Comparison of ENCODE assay signal across 8 cellular contexts in genomic region chr1:228085287-228085926, GRCh38. TPM values are rescaled to one million over a fixed set of nuclear protein-coding genes. Genes with fewer than 3 reads are reported as not detected.
DNase-seq lines count a peak whose midpoint lies in the region; ATAC-seq and TF ChIP-seq lines count a peak whose summit lies in the region.

No MANE protein-coding gene starts in this region.

- peaks cover 79% of the 10 kb centered on the region for H3K4me1 ChIP-seq in CD4-positive, alpha-beta memory T cell (ENCODE audit: insufficient read depth, low read length)
- peaks cover 72 to 74% of the 10 kb centered on the region in 2 donors for H3K4me1 ChIP-seq in naive thymus-derived CD4-positive, alpha-beta T cell (ENCODE audit: control insufficient read depth in 2 of 2, insufficient read depth in 2 of 2, low read length in 2 of 2)

- peaks cover 13 to 47% of the 10 kb centered on the region in 2 donors for H3K36me3 Mint-ChIP-seq in CD4-positive, alpha-beta memory T cell
- peaks cover 0 to 22% (median 0%) of the 10 kb centered on the region in 5 donors for H3K36me3 Mint-ChIP-seq in naive thymus-derived CD4-positive, alpha-beta T cell

- peak overlapping the region; percentile 93 to 99 (median 97) for H3K27ac Mint-ChIP-seq in CD4-positive, alpha-beta memory T cell
- H3K27ac Mint-ChIP-seq in naive thymus-derived CD4-positive, alpha-beta T cell: peak overlapping the region; percentile 40 to 97 (median 89)

- H3K9me3 Mint-ChIP-seq in CD4-positive, alpha-beta memory T cell: no peaks in the 10 kb centered on the region
- H3K9me3 Mint-ChIP-seq in naive thymus-derived CD4-positive, alpha-beta T cell: no peaks in the 10 kb centered on the region

- intact Hi-C loops in CD4-positive, alpha-beta memory T cell (cut with micrococcal nuclease): loop anchor here (10.0 kb wide), 2 partner anchors 321 to 1539 kb away; partner anchors contain the start of genes TAF5L and URB2
- intact Hi-C loops in naive thymus-derived CD4-positive, alpha-beta T cell (cut with micrococcal nuclease): loop anchor here in 1 of 2 donors (10.0 kb wide), 2 partner anchors 1141 to 1351 kb away; partner anchors contain the start of genes COQ8A and ITPKB

- H3K4me1 Mint-ChIP-seq in CD4-positive, alpha-beta memory T cell: peaks cover 58 to 82% (median 71%) of the 10 kb centered on the region in 4 donors
- peaks cover 61 to 81% (median 73%) of the 10 kb centered on the region in 7 donors for H3K4me1 Mint-ChIP-seq in naive thymus-derived CD4-positive, alpha-beta T cell

- no peak for TF ChIP-seq CTCF in NB4 (IDR thresholded peaks at IDR 0.05; ENCODE audit: low read depth, low read length)

- CTCF ChIA-PET in CD4-positive, alpha-beta memory T cell (lab: Charles Lee; ENCODE audit: partially characterized antibody): no interaction called here
- CTCF ChIA-PET in naive thymus-derived CD4-positive, alpha-beta T cell (lab: Charles Lee): no interaction called here

- no peaks in the 10 kb centered on the region for H3K27me3 Mint-ChIP-seq in CD4-positive, alpha-beta memory T cell
- no peaks in the 10 kb centered on the region for H3K27me3 Mint-ChIP-seq in naive thymus-derived CD4-positive, alpha-beta T cell

- peaks cover 6% of the 10 kb centered on the region for H3K36me3 ChIP-seq in CD4-positive, alpha-beta memory T cell (ENCODE audit: insufficient read depth, low read length)
- H3K36me3 ChIP-seq in naive thymus-derived CD4-positive, alpha-beta T cell (ENCODE audit: control insufficient read depth in 2 of 3, insufficient read depth in 3 of 3, low read length in 3 of 3): peaks cover 0 to 11% (median 0%) of the 10 kb centered on the region in 3 experiments

- H3K27ac ChIP-seq in CD4-positive, alpha-beta memory T cell (ENCODE audit: low read depth, low read length): peak overlapping the region; percentile 97
- H3K27ac ChIP-seq in naive thymus-derived CD4-positive, alpha-beta T cell (ENCODE audit: low read depth, low read length): peak overlapping the region; percentile 97

- no peaks in the 10 kb centered on the region for H3K27me3 ChIP-seq in CD4-positive, alpha-beta memory T cell (ENCODE audit: insufficient read depth, low read length)
- H3K27me3 ChIP-seq in naive thymus-derived CD4-positive, alpha-beta T cell (ENCODE audit: control insufficient read depth in 2 of 2, insufficient read depth in 2 of 2, low read length in 2 of 2): no peaks in the 10 kb centered on the region

- no peak for TF ChIP-seq POLR2A in NB4 (IDR thresholded peaks at IDR 0.05; ENCODE audit: extremely low read depth, insufficient read length)

- POLR2A ChIA-PET in CD4-positive, alpha-beta memory T cell (lab: Charles Lee; ENCODE audit: partially characterized antibody): interaction anchor here (2.2 to 11.9 kb wide), 3 partner anchors 11 to 80 kb away, joined by 11 to 146 read pairs (median 15); partner anchors contain the start of genes GUK1 and IBA57
- POLR2A ChIA-PET in naive thymus-derived CD4-positive, alpha-beta T cell (lab: Charles Lee): no interaction called here

- no peaks in the 10 kb centered on the region for H3K9me3 ChIP-seq in CD4-positive, alpha-beta memory T cell (ENCODE audit: control insufficient read depth in 1 of 2, low read length in 2 of 2)
- H3K9me3 ChIP-seq in naive thymus-derived CD4-positive, alpha-beta T cell (ENCODE audit: control insufficient read depth in 2 of 3, low read length in 3 of 3): no peaks in the 10 kb centered on the region

- no peak for DNase-seq in CD4-positive, alpha-beta memory T cell
- DNase-seq in NB4 (ENCODE audit: low read depth) (peak; percentile 43), dermis blood vessel endothelial cell (peak; percentile 73), DMS 273 (lab: John Stamatoyannopoulos, UW; ENCODE audit: unreplicated experiment) (no peak), NCI-H510A treated with DMSO at 0.1 percent for 48 hours (lab: John Stamatoyannopoulos, UW) (no peak)
- no peak for DNase-seq in naive thymus-derived CD4-positive, alpha-beta T cell

- H3K4me3 Mint-ChIP-seq in CD4-positive, alpha-beta memory T cell: peak overlapping the region; percentile 90 to 96 (median 94)
- H3K4me3 Mint-ChIP-seq in naive thymus-derived CD4-positive, alpha-beta T cell: peak overlapping the region; percentile 89 to 97 (median 95)

- ATAC-seq in naive thymus-derived CD4-positive, alpha-beta T cell: no peak
- no peak for ATAC-seq in HG02642 (IDR thresholded peaks at IDR 0.05; ENCODE audit: poor library complexity, unreplicated experiment)
- ATAC-seq in GM19351 (IDR thresholded peaks at IDR 0.05; ENCODE audit: unreplicated experiment): no peak

- peak overlapping the region; percentile 80 to 97 for H3K4me3 ChIP-seq in CD4-positive, alpha-beta memory T cell (ENCODE audit: low read length in 2 of 2)
- H3K4me3 ChIP-seq in NB4 (ENCODE audit: low read depth, low read length): peak overlapping the region; percentile 96
- H3K4me3 ChIP-seq in naive thymus-derived CD4-positive, alpha-beta T cell (ENCODE audit: low read length): peak overlapping the region; percentile 87

RNA-seq across cellular contexts. Expression of gene ARF1, which starts 2.9 kb away (rescaled TPM):
- 100 to 1,000 TPM; 265 to 270 TPM for total RNA-seq in CD4-positive, alpha-beta memory T cell
- 100 to 1,000 TPM; 493 to 600 TPM for polyA plus RNA-seq in CD4-positive, alpha-beta memory T cell
- 264 and 393 TPM in 2 replicates for total RNA-seq in dermis blood vessel endothelial cell
- total RNA-seq in naive thymus-derived CD4-positive, alpha-beta T cell: 100 to 1,000 TPM; 198 to 390 (median 259) TPM
- polyA plus RNA-seq in naive thymus-derived CD4-positive, alpha-beta T cell: 100 to 1,000 TPM; 382 to 434 TPM

RNA-seq across cellular contexts. Expression of gene C1orf35, which starts 17.7 kb away (rescaled TPM):
- total RNA-seq in CD4-positive, alpha-beta memory T cell: 10 to 100 TPM; 28.5 to 30.7 TPM
- 10 to 100 TPM; 16.4 to 20.0 TPM for polyA plus RNA-seq in CD4-positive, alpha-beta memory T cell
- total RNA-seq in dermis blood vessel endothelial cell: 12.1 and 18.5 TPM in 2 replicates
- total RNA-seq in naive thymus-derived CD4-positive, alpha-beta T cell: 10 to 100 TPM; 16.8 to 31.8 (median 27.8) TPM
- 10 to 100 TPM; 21.9 to 33.0 TPM for polyA plus RNA-seq in naive thymus-derived CD4-positive, alpha-beta T cell

RNA-seq across cellular contexts. Expression of gene MRPL55, which starts 23.7 kb away (rescaled TPM):
- 10 to 100 TPM; 57.8 to 64.5 TPM for total RNA-seq in CD4-positive, alpha-beta memory T cell
- polyA plus RNA-seq in CD4-positive, alpha-beta memory T cell: 100 to 1,000 TPM; 108 to 157 TPM
- total RNA-seq in dermis blood vessel endothelial cell: 54.3 and 55.7 TPM in 2 replicates
- 10 to 100 TPM; 34.3 to 79.3 (median 65.2) TPM for total RNA-seq in naive thymus-derived CD4-positive, alpha-beta T cell
- 100 to 1,000 TPM; 132 to 149 TPM for polyA plus RNA-seq in naive thymus-derived CD4-positive, alpha-beta T cell

RNA-seq across cellular contexts. Expression of gene GUK1, which starts 54.7 kb away (rescaled TPM):
- total RNA-seq in CD4-positive, alpha-beta memory T cell: 100 to 1,000 TPM; 179 to 185 TPM
- 100 to 1,000 TPM; 382 to 488 TPM for polyA plus RNA-seq in CD4-positive, alpha-beta memory T cell
- 471 and 724 TPM in 2 replicates for total RNA-seq in dermis blood vessel endothelial cell
- total RNA-seq in naive thymus-derived CD4-positive, alpha-beta T cell: 100 to 1,000 TPM; 145 to 309 (median 279) TPM
- 100 to 1,000 TPM; 278 to 315 TPM for polyA plus RNA-seq in naive thymus-derived CD4-positive, alpha-beta T cell

Comparison
In these comparisons a context has a peak if more than half of its experiments do, and no peak if none do; other contexts are left out.
1. DNase-seq: peak in NB4 (single experiment) and dermis blood vessel endothelial cell (single experiment); none in CD4-positive, alpha-beta memory T cell (0 of 5), naive thymus-derived CD4-positive, alpha-beta T cell (0 of 9), DMS 273 (single experiment) and NCI-H510A treated with DMSO at 0.1 percent for 48 hours (single experiment).
2. Peak in every context shown above with its lines, with median percentiles within 50 percentile points of each other: H3K4me3 ChIP-seq.